Comparison of ENCODE assay signal across 8 cellular contexts in the genomic region with DNA sequence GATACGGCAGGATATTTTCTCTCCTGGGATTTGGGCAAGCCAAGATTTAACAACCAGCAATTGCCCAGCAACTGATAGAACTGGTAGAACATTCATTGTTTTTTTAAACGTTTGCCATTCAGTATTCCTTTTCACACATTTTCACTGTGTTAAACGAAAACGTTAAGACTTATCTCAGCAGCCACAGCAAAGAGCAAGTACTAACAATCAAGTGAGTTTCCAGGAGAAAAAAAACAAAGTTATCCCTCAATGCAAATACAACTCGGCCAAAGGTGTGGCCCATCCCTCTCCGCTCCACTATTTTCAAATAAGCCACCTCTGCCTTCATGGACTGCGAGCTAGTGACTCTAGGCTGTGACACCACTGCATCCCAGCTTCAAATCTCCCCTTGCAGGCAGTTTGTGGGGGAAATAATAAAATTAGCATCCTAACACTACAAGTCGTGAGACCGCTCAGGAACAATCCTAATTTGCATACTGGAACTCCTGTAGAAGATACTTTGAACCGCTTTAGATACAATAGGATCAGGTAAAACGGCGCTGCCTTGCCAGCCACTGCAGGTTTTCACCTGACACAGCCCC. TPM values are rescaled to one million over a fixed set of nuclear protein-coding genes. Genes with fewer than 3 reads are reported as not detected.
A peak's percentile ranks its signal among the peaks of the same experiment; 100 is the strongest.
DNase-seq lines count a peak whose midpoint lies in the region; ATAC-seq and TF ChIP-seq lines count a peak whose summit lies in the region.

No MANE protein-coding gene starts in this region.

- peak overlapping the region; percentile 83 to 97 (median 94) for H3K27ac Mint-ChIP-seq in CD8-positive, alpha-beta memory T cell

- no peaks in the 10 kb centered on the region for H3K9me3 Mint-ChIP-seq in CD8-positive, alpha-beta memory T cell

- H4K20me1 ChIP-seq in OCI-LY7 (ENCODE audit: insufficient read depth, low read length) (peaks cover 10% of the 10 kb centered on the region; the same call in 1 of the 2 replicates), osteoblast (ENCODE audit: insufficient read depth, low read length) (no peaks in the 10 kb centered on the region)

- peak; percentile 18 for ATAC-seq in GM21619 (IDR thresholded peaks at IDR 0.05; ENCODE audit: unreplicated experiment)

- peak overlapping the region; percentile 72 for H3K4me2 ChIP-seq in OCI-LY7 (ENCODE audit: low read length)
- H3K4me2 ChIP-seq in osteoblast (ENCODE audit: insufficient read depth, low read length), result peak overlapping the region; percentile 94

- peaks cover 42 to 52% (median 51%) of the 10 kb centered on the region in 3 donors for H3K4me1 Mint-ChIP-seq in CD8-positive, alpha-beta memory T cell

- intact Hi-C loops in OCI-LY7 (cut with micrococcal nuclease; ENCODE audit: unreplicated experiment), result loop anchor here (1.0 to 2.0 kb wide), 3 partner anchors 100 to 240 kb away; a partner anchor contains a TSS

- no peak for DNase-seq in CD8-positive, alpha-beta memory T cell
- DNase-seq in OCI-LY7 (ENCODE audit: low spot score), result no peak
- DNase-seq in epithelial cell of proximal tubule (ENCODE audit: low read depth), result no peak
- DNase-seq in osteoblast (ENCODE audit: insufficient read length, low spot score, missing footprints), result no peak
- no peak for DNase-seq in occipital lobe (lab: John Stamatoyannopoulos, UW)
- DNase-seq in stimulated activated CD8-positive, alpha-beta memory T cell treated with anti-CD3 and anti-CD28 coated beads, Interleukin-4, amount 100 ng/mL, for 48 hours, result no peak
- no peak for DNase-seq in COLO668 (lab: John Stamatoyannopoulos, UW; ENCODE audit: unreplicated experiment)

- H3K36me3 ChIP-seq in CD8-positive, alpha-beta memory T cell (ENCODE audit: insufficient read depth, low read length), result no peaks in the 10 kb centered on the region
- no peaks in the 10 kb centered on the region; the same call in 1 of the 2 replicates for H3K36me3 ChIP-seq in OCI-LY7 (ENCODE audit: insufficient read depth, low read length)
- H3K36me3 ChIP-seq in osteoblast (ENCODE audit: insufficient read depth, low read length), result no peaks in the 10 kb centered on the region

- H3K79me2 ChIP-seq in OCI-LY7 (ENCODE audit: insufficient read depth, low read depth, low read length), result peaks cover 43% of the 10 kb centered on the region
- peaks cover 36% of the 10 kb centered on the region for H3K79me2 ChIP-seq in osteoblast (ENCODE audit: insufficient read depth, low read length)

- CTCF ChIA-PET in CD8-positive, alpha-beta memory T cell (lab: Charles Lee), result interaction anchor here (1.0 kb wide), 1 partner anchor 9 kb away, joined by 4 read pairs; no protein-coding TSS in a partner anchor
- CTCF ChIA-PET in OCI-LY7 (lab: Charles Lee; ENCODE audit: unreplicated experiment), result interaction anchor here (0.6 kb wide), 1 partner anchor 104 kb away, joined by 3 read pairs; no protein-coding TSS in a partner anchor

- no peaks in the 10 kb centered on the region for H3K9me3 ChIP-seq in CD8-positive, alpha-beta memory T cell (ENCODE audit: low read length)
- no peaks in the 10 kb centered on the region for H3K9me3 ChIP-seq in OCI-LY7 (ENCODE audit: low read length)
- H3K9me3 ChIP-seq in osteoblast (ENCODE audit: low read depth, low read length), result no peaks in the 10 kb centered on the region

- H3K27me3 Mint-ChIP-seq in CD8-positive, alpha-beta memory T cell, result peaks cover under 1 to 13% of the 10 kb centered on the region in 2 donors

- peaks cover 2% of the 10 kb centered on the region for H3K27me3 ChIP-seq in CD8-positive, alpha-beta memory T cell (ENCODE audit: insufficient read depth, low read length, poor library complexity, severe bottlenecking)
- H3K27me3 ChIP-seq in osteoblast (ENCODE audit: insufficient read depth, low read length), result peaks cover 2% of the 10 kb centered on the region

- BruUV-seq in OCI-LY7 (replicated peaks; lab: Mats Ljungman, UMichigan), result no TSS peak

- peak overlapping the region; percentile 81 to 98 (median 95) for H3K4me3 Mint-ChIP-seq in CD8-positive, alpha-beta memory T cell

- H3K36me3 Mint-ChIP-seq in CD8-positive, alpha-beta memory T cell, result peaks cover 0 to 13% (median 0%) of the 10 kb centered on the region in 3 donors

- H3K9me2 ChIP-seq in OCI-LY7 (ENCODE audit: insufficient read depth, low read length), result no peaks in the 10 kb centered on the region

- H3K4me1 ChIP-seq in CD8-positive, alpha-beta memory T cell (ENCODE audit: insufficient read depth, low read length), result peaks cover 24% of the 10 kb centered on the region
- peaks cover 27% of the 10 kb centered on the region for H3K4me1 ChIP-seq in OCI-LY7 (ENCODE audit: insufficient read depth, low read length, poor library complexity, severe bottlenecking)
- H3K4me1 ChIP-seq in osteoblast (ENCODE audit: insufficient read depth, low read length), result peaks cover 13% of the 10 kb centered on the region

- POLR2A ChIA-PET in CD8-positive, alpha-beta memory T cell (lab: Charles Lee), result interaction anchor here (1.0 kb wide), 1 partner anchor 182 kb away, joined by 3 read pairs; a partner anchor contains a TSS
- POLR2A ChIA-PET in OCI-LY7 (lab: Charles Lee), result interaction anchor here (0.6 to 1.2 kb wide), 3 partner anchors 11 to 1533 kb away, joined by 3 to 7 read pairs (median 5); no protein-coding TSS in a partner anchor

- H3K27ac ChIP-seq in CD8-positive, alpha-beta memory T cell (ENCODE audit: low read depth, low read length), result peak overlapping the region; percentile 81
- H3K27ac ChIP-seq in OCI-LY7 (ENCODE audit: low read depth, low read length, poor library complexity, severe bottlenecking) (peak overlapping the region; percentile 63), osteoblast (ENCODE audit: low read depth, low read length) (peak overlapping the region; percentile 62)

- H2AFZ ChIP-seq in OCI-LY7 (ENCODE audit: low read length) (peak overlapping the region; percentile 96), osteoblast (ENCODE audit: low read length) (peak overlapping the region; percentile 98)

- TF ChIP-seq CTCF in OCI-LY7 (conservative IDR thresholded peaks at IDR 0.05; ENCODE audit: low read length) (no peak), epithelial cell of proximal tubule (conservative IDR thresholded peaks at IDR 0.05; ENCODE audit: low read depth, low read length) (no peak), osteoblast (IDR thresholded peaks at IDR 0.05; ENCODE audit: extremely low read depth, low read depth, low read length) (no peak)

- peak overlapping the region; percentile 97 for H3K4me3 ChIP-seq in CD8-positive, alpha-beta memory T cell (ENCODE audit: low read length)
- H3K4me3 ChIP-seq in OCI-LY7 (ENCODE audit: low read depth, low read length, poor library complexity, severe bottlenecking), result peak overlapping the region; percentile 77
- peak overlapping the region; percentile 83 for H3K4me3 ChIP-seq in epithelial cell of proximal tubule (ENCODE audit: low read depth, low read length)
- peak overlapping the region; percentile 74 for H3K4me3 ChIP-seq in osteoblast (ENCODE audit: insufficient read depth, low read length)

RNA-seq across cellular contexts. Expression of a gene that starts 0.4 kb away (rescaled TPM):
- 10 to 100 TPM; 10.2 to 11.7 TPM for total RNA-seq in CD8-positive, alpha-beta memory T cell
- 3.3 TPM for polyA plus RNA-seq in CD8-positive, alpha-beta memory T cell
- total RNA-seq in OCI-LY7 (2014; rRNA removed; shearing (Covaris generic)), result 10.0 and 11.8 TPM in 2 replicates
- total RNA-seq in OCI-LY7 (2022), result 34.1 and 34.5 TPM in 2 replicates
- total RNA-seq in epithelial cell of proximal tubule, result 2.1 and 2.7 TPM in 2 replicates
- 2.9 and 3.8 TPM in 2 replicates for total RNA-seq in osteoblast
- 9.2 TPM for total RNA-seq in occipital lobe
